Comparison of ENCODE assay signal across 16 cellular contexts in the genomic region with DNA sequence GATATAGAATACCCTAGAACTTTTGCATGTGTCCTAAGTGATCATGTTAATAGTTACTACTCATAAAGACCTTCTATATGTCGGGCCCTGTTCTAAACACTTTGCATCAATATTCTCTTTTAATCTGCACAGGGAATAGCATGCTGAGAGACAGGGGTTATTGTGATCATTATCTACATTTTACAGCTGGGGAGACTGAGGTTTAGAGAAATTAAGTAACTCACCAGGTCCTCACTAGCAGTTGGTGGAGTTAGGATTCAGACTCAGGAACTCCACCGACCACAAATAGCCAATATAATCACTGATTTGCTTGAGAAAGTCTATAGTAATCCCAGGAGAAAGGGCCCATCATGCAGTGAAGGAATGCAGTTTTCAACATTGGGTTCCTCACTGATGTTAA.
A peak's percentile ranks its signal among the peaks of the same experiment; 100 is the strongest.
DNase-seq lines count a peak whose midpoint lies in the region; ATAC-seq and TF ChIP-seq lines count a peak whose summit lies in the region.
"Had no signal": no experiment of that assay in that cellular context is flagged by ENCODE, and none has a peak within 500 bp of the region (broad histone marks: within the 10 kb centered on the region; RNA-seq: fewer than 3 reads in every experiment).

No MANE protein-coding gene starts in this region.

- CTCF ChIA-PET in CD8-positive, alpha-beta memory T cell (lab: Charles Lee) = interaction anchor here (1.5 kb wide), 1 partner anchor 124 kb away, joined by 6 read pairs; no protein-coding TSS in a partner anchor
- CTCF ChIA-PET in mammary epithelial cell (lab: Charles Lee; ENCODE audit: low non-redundant PET) = no interaction called here

- H3K27me3 ChIP-seq in BLaER1 (no peaks in the 10 kb centered on the region), neural progenitor cell (no peaks in the 10 kb centered on the region), mammary epithelial cell (ENCODE audit: insufficient read depth, low read length) (no peaks in the 10 kb centered on the region), mesenchymal stem cell (ENCODE audit: control insufficient read depth in 1 of 2, insufficient read depth in 1 of 2, low read length in 2 of 2) (no peaks in the 10 kb centered on the region)
- H3K27me3 ChIP-seq in CD8-positive, alpha-beta memory T cell (ENCODE audit: insufficient read depth, low read length, poor library complexity, severe bottlenecking) = no peaks in the 10 kb centered on the region
- H3K27me3 ChIP-seq: BE2C had no signal

- H2BK12ac ChIP-seq in mesenchymal stem cell (ENCODE audit: low read length in 2 of 2) = no peak overlapping the region

- no peaks in the 10 kb centered on the region for H3K79me2 ChIP-seq in neural progenitor cell (ENCODE audit: low read depth)
- no peaks in the 10 kb centered on the region for H3K79me2 ChIP-seq in mammary epithelial cell (ENCODE audit: insufficient read depth, low read length)

- no peak overlapping the region for H2BK15ac ChIP-seq in mesenchymal stem cell (ENCODE audit: low read depth, poor library complexity, severe bottlenecking)

- H4K91ac ChIP-seq in mesenchymal stem cell (ENCODE audit: low read length) = no peak overlapping the region

- intact Hi-C loops in mammary epithelial cell (cut with micrococcal nuclease) = no loop called here

- H3K36me3 ChIP-seq in BLaER1 (no peaks in the 10 kb centered on the region), neural progenitor cell (no peaks in the 10 kb centered on the region), mammary epithelial cell (ENCODE audit: insufficient read depth, low read length) (no peaks in the 10 kb centered on the region), mesenchymal stem cell (ENCODE audit: control insufficient read depth in 1 of 2, insufficient read depth in 2 of 2, low read depth in 1 of 2, low read length in 2 of 2) (no peaks in the 10 kb centered on the region)
- H3K36me3 ChIP-seq in CD8-positive, alpha-beta memory T cell (ENCODE audit: insufficient read depth, low read length) = no peaks in the 10 kb centered on the region
- H3K36me3 ChIP-seq: BE2C, HAP-1 had no signal

- peaks cover 0 to 2% (median 1%) of the 10 kb centered on the region in 5 donors for H3K9me3 Mint-ChIP-seq in CD8-positive, alpha-beta memory T cell
- peaks cover 1% of the 10 kb centered on the region for H3K9me3 Mint-ChIP-seq in neural progenitor cell

- no peaks in the 10 kb centered on the region for H3K27me3 Mint-ChIP-seq in CD8-positive, alpha-beta memory T cell
- H3K27me3 Mint-ChIP-seq in T-helper 17 cell (no peaks in the 10 kb centered on the region), neural progenitor cell (ENCODE audit: insufficient read depth, low read depth) (peaks cover 2% of the 10 kb centered on the region)
- H3K27me3 Mint-ChIP-seq: CD4-positive, alpha-beta memory T cell had no signal

- ATAC-seq in T-helper 17 cell (no peak), HG02642 (IDR thresholded peaks at IDR 0.05; ENCODE audit: poor library complexity, unreplicated experiment) (no peak), GM21367 (IDR thresholded peaks at IDR 0.05; ENCODE audit: unreplicated experiment) (no peak)

- H3K9ac ChIP-seq in BLaER1 (no peak overlapping the region), neural progenitor cell (no peak overlapping the region), mammary epithelial cell (ENCODE audit: insufficient read depth, low read length) (no peak overlapping the region), mesenchymal stem cell (ENCODE audit: low read length) (no peak overlapping the region)
- H3K9ac ChIP-seq: KMS-11 had no signal

- H3K4me3 Mint-ChIP-seq in CD8-positive, alpha-beta memory T cell = no peak overlapping the region
- H3K4me3 Mint-ChIP-seq in T-helper 17 cell = no peak overlapping the region
- no peak overlapping the region for H3K4me3 Mint-ChIP-seq in neural progenitor cell

- dilution Hi-C loops in mammary epithelial cell (cut with HindIII; ENCODE audit: low sequenced_read_pairs) = no loop called here

- POLR2A ChIA-PET in CD8-positive, alpha-beta memory T cell (lab: Charles Lee) = no interaction called here

- H3K18ac ChIP-seq in mesenchymal stem cell (ENCODE audit: low read depth in 1 of 2, low read length in 2 of 2) = no peak overlapping the region

- H2BK5ac ChIP-seq in mesenchymal stem cell (ENCODE audit: low read depth, low read length, poor library complexity, severe bottlenecking) = no peak overlapping the region

- WGBS in mammary epithelial cell (ENCODE audit: low coverage, missing lambda C conversion rate) = 60% methylated on average over 2 of the region's 2 CpGs
- WGBS in mesenchymal stem cell = no CpG with 5 or more reads among the region's 2 CpGs

- no peaks in the 10 kb centered on the region for H4K20me1 ChIP-seq in BLaER1
- no peaks in the 10 kb centered on the region for H4K20me1 ChIP-seq in neural progenitor cell (ENCODE audit: low read depth)
- no peaks in the 10 kb centered on the region for H4K20me1 ChIP-seq in mammary epithelial cell (ENCODE audit: insufficient read depth, low read length)

- H3K9me3 ChIP-seq in BLaER1 (peaks cover 21% of the 10 kb centered on the region), T-helper 17 cell (ENCODE audit: control insufficient read depth, low read length, poor library complexity, severe bottlenecking) (no peaks in the 10 kb centered on the region), neural progenitor cell (ENCODE audit: low read depth) (peaks cover 6% of the 10 kb centered on the region), mammary epithelial cell (replicated peaks; ENCODE audit: insufficient read depth, low read length) (no peaks in the 10 kb centered on the region), mesenchymal stem cell (ENCODE audit: control insufficient read depth, low read length) (peaks cover 22% of the 10 kb centered on the region)
- no peaks in the 10 kb centered on the region for H3K9me3 ChIP-seq in CD8-positive, alpha-beta memory T cell (ENCODE audit: low read length)
- H3K9me3 ChIP-seq: BE2C, HAP-1 had no signal

- H3K27ac ChIP-seq in BLaER1 (0 out of 2 replicates have a peak overlapping the region, but pooled peaks have one; percentile 7), neural progenitor cell (no peak overlapping the region), mammary epithelial cell (ENCODE audit: insufficient read depth, low read depth, low read length) (no peak overlapping the region), mesenchymal stem cell (ENCODE audit: low read length, poor library complexity, severe bottlenecking) (no peak overlapping the region)
- no peak overlapping the region for H3K27ac ChIP-seq in CD8-positive, alpha-beta memory T cell (ENCODE audit: low read depth, low read length)
- H3K27ac ChIP-seq: C4-2B, HL-60, KMS-11 had no signal

- H3K4me1 Mint-ChIP-seq in CD8-positive, alpha-beta memory T cell = peaks cover 78 to 88% (median 82%) of the 10 kb centered on the region in 3 donors
- H3K4me1 Mint-ChIP-seq in T-helper 17 cell (peaks cover 50% of the 10 kb centered on the region), neural progenitor cell (peaks cover 8% of the 10 kb centered on the region)

- no peak overlapping the region for H4K8ac ChIP-seq in mesenchymal stem cell (ENCODE audit: low read length)

- H2AK5ac ChIP-seq in mesenchymal stem cell (ENCODE audit: low read length, severe bottlenecking) = no peak overlapping the region

- H2AFZ ChIP-seq in neural progenitor cell (replicated peaks) (peak overlapping the region; percentile 0), mammary epithelial cell (ENCODE audit: low read depth, low read length) (no peak overlapping the region), mesenchymal stem cell (ENCODE audit: low read depth, low read length) (no peak overlapping the region)

- in situ Hi-C loops in mammary epithelial cell (cut with MboI; ENCODE audit: low sequenced_read_pairs in 2 of 2) = no loop called here

- no peaks in the 10 kb centered on the region for H3K79me1 ChIP-seq in mesenchymal stem cell (replicated peaks; ENCODE audit: low read length, poor library complexity, severe bottlenecking)

- H3K4me2 ChIP-seq in BLaER1 (peak overlapping the region; percentile 12), neural progenitor cell (no peak overlapping the region), mammary epithelial cell (ENCODE audit: insufficient read depth, low read depth, low read length) (no peak overlapping the region), mesenchymal stem cell (ENCODE audit: low read length, poor library complexity, severe bottlenecking) (no peak overlapping the region)
- H3K4me2 ChIP-seq: KMS-11 had no signal

- TF ChIP-seq CTCF in neural progenitor cell (IDR thresholded peaks at IDR 0.05) (no peak), mammary epithelial cell (conservative IDR thresholded peaks at IDR 0.05 in 1 of 2, IDR thresholded peaks at IDR 0.05 in 1 of 2; ENCODE audit: extremely low read depth in 1 of 2, insufficient read depth in 1 of 2, low read depth in 1 of 2, low read length in 2 of 2) (no peak)

- H3K27ac Mint-ChIP-seq in CD8-positive, alpha-beta memory T cell = peak overlapping the region in 6 of 8 donors; percentile 19 to 72 (median 38)
- H3K27ac Mint-ChIP-seq in T-helper 17 cell (peak overlapping the region; percentile 93), neural progenitor cell (no peak overlapping the region)

- H3K36me3 Mint-ChIP-seq in CD8-positive, alpha-beta memory T cell = peaks cover 0 to 3% (median 0%) of the 10 kb centered on the region in 3 donors
- H3K36me3 Mint-ChIP-seq in T-helper 17 cell (ENCODE audit: low read depth) (no peaks in the 10 kb centered on the region), neural progenitor cell (no peaks in the 10 kb centered on the region)
- H3K36me3 Mint-ChIP-seq: CD4-positive, alpha-beta memory T cell had no signal

- H3F3A ChIP-seq in neural progenitor cell (ENCODE audit: low read depth) = no peaks in the 10 kb centered on the region

- H2BK120ac ChIP-seq in mesenchymal stem cell (ENCODE audit: low read depth, low read length) = no peak overlapping the region

- no peak overlapping the region for H3K4me3 ChIP-seq in BLaER1
- H3K4me3 ChIP-seq in CD8-positive, alpha-beta memory T cell (ENCODE audit: low read length) = no peak overlapping the region
- H3K4me3 ChIP-seq in neural progenitor cell = no peak overlapping the region
- H3K4me3 ChIP-seq in mammary epithelial cell (replicated peaks in 1 of 3; ENCODE audit: insufficient read depth in 1 of 3, low read depth in 2 of 3, low read length in 3 of 3) = no peak overlapping the region
- no peak overlapping the region for H3K4me3 ChIP-seq in mesenchymal stem cell (ENCODE audit: insufficient read depth in 1 of 2, low read depth in 1 of 2, low read length in 2 of 2)
- H3K4me3 ChIP-seq: HAP-1 had no signal

- H3K23ac ChIP-seq in mesenchymal stem cell (ENCODE audit: low read length in 2 of 2) = no peak overlapping the region

- no peak for DNase-seq in CD8-positive, alpha-beta memory T cell
- DNase-seq in T-helper 17 cell (no peak), neural progenitor cell (ENCODE audit: low spot score) (no peak), mammary epithelial cell (no peak), mesenchymal stem cell (no peak)
- DNase-seq: ACHN; BE2C; CD4-positive, alpha-beta memory T cell; COR-L47 had no signal

- H3K4ac ChIP-seq in mesenchymal stem cell (ENCODE audit: low read depth in 1 of 2, low read length in 2 of 2) = no peak overlapping the region

- H3K4me1 ChIP-seq in BLaER1 (peaks cover 68% of the 10 kb centered on the region), neural progenitor cell (no peaks in the 10 kb centered on the region), mammary epithelial cell (ENCODE audit: insufficient read depth, low read length) (no peaks in the 10 kb centered on the region), mesenchymal stem cell (ENCODE audit: control insufficient read depth, insufficient read depth, low read depth, low read length) (no peaks in the 10 kb centered on the region)
- H3K4me1 ChIP-seq in CD8-positive, alpha-beta memory T cell (ENCODE audit: insufficient read depth, low read length) = peaks cover 44% of the 10 kb centered on the region
- H3K4me1 ChIP-seq: BE2C, HAP-1 had no signal

- BruUV-seq in mammary epithelial cell (replicated peaks; lab: Mats Ljungman, UMichigan) = no TSS peak

- no peak overlapping the region for H3K14ac ChIP-seq in mesenchymal stem cell (ENCODE audit: low read length in 2 of 2)
